Comparison of ENCODE assay signal across 2 cellular contexts in the genomic region with DNA sequence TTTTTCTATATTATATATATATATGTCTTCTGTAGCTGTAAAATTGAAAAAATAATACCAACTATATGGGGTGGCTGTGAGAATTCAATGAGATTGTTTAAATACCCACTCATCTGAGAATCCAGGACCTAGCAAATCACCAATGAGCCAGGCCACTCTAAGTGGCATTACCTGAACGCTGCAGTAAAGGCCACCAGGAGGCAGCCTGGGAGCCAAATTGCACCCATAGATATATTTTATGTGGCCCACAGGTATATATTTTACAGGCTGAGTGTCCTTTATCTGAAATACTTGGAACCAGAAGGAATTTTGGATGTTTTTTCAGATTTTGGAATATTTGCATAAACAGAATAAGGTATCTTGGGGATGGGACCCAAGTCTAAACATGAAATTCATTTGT.
TF ChIP-seq lines count a peak whose summit lies in the region.

No MANE protein-coding gene starts in this region.

TF ChIP-seq in HepG2, 621 proteins besides CTCF, POLR2A, EP300 and RAD21:
- no peak for TF ChIP-seq ZNF230 (CRISPR knock-in tag; IDR thresholded peaks at IDR 0.05)
- TF ChIP-seq SALL1 (CRISPR knock-in tag; IDR thresholded peaks at IDR 0.05), result no peak
- TF ChIP-seq, protein P1, sequence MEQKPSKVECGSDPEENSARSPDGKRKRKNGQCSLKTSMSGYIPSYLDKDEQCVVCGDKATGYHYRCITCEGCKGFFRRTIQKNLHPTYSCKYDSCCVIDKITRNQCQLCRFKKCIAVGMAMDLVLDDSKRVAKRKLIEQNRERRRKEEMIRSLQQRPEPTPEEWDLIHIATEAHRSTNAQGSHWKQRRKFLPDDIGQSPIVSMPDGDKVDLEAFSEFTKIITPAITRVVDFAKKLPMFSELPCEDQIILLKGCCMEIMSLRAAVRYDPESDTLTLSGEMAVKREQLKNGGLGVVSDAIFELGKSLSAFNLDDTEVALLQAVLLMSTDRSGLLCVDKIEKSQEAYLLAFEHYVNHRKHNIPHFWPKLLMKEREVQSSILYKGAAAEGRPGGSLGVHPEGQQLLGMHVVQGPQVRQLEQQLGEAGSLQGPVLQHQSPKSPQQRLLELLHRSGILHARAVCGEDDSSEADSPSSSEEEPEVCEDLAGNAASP (CRISPR knock-in tag; IDR thresholded peaks at IDR 0.05; ENCODE audit: borderline replicate concordance), result no peak
- no peak for TF ChIP-seq GATA4 (IDR thresholded peaks at IDR 0.05; ENCODE audit: borderline replicate concordance, low read depth)

TF ChIP-seq in HCT116, 20 proteins besides CTCF, POLR2A, EP300 and RAD21:
- no peak for TF ChIP-seq ZFX (IDR thresholded peaks at IDR 0.05)
- TF ChIP-seq SIN3A (IDR thresholded peaks at IDR 0.05; ENCODE audit: low read depth), result no peak
- TF ChIP-seq, protein P2, sequence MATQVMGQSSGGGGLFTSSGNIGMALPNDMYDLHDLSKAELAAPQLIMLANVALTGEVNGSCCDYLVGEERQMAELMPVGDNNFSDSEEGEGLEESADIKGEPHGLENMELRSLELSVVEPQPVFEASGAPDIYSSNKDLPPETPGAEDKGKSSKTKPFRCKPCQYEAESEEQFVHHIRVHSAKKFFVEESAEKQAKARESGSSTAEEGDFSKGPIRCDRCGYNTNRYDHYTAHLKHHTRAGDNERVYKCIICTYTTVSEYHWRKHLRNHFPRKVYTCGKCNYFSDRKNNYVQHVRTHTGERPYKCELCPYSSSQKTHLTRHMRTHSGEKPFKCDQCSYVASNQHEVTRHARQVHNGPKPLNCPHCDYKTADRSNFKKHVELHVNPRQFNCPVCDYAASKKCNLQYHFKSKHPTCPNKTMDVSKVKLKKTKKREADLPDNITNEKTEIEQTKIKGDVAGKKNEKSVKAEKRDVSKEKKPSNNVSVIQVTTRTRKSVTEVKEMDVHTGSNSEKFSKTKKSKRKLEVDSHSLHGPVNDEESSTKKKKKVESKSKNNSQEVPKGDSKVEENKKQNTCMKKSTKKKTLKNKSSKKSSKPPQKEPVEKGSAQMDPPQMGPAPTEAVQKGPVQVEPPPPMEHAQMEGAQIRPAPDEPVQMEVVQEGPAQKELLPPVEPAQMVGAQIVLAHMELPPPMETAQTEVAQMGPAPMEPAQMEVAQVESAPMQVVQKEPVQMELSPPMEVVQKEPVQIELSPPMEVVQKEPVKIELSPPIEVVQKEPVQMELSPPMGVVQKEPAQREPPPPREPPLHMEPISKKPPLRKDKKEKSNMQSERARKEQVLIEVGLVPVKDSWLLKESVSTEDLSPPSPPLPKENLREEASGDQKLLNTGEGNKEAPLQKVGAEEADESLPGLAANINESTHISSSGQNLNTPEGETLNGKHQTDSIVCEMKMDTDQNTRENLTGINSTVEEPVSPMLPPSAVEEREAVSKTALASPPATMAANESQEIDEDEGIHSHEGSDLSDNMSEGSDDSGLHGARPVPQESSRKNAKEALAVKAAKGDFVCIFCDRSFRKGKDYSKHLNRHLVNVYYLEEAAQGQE (IDR thresholded peaks at IDR 0.05; ENCODE audit: low read depth), result no peak
- no peak for TF ChIP-seq EZH2 (IDR thresholded peaks at IDR 0.05)
- TF ChIP-seq CEBPB (IDR thresholded peaks at IDR 0.05; ENCODE audit: low read depth), result no peak
- TF ChIP-seq, protein P3, sequence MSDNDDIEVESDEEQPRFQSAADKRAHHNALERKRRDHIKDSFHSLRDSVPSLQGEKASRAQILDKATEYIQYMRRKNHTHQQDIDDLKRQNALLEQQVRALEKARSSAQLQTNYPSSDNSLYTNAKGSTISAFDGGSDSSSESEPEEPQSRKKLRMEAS (IDR thresholded peaks at IDR 0.05), result no peak
- no peak for TF ChIP-seq JUND (IDR thresholded peaks at IDR 0.05)
